9 cellular contexts compared by ENCODE assay signal in genomic region chr6:40328376-40328987, GRCh38.
DNase-seq lines count a peak whose midpoint lies in the region; ATAC-seq and TF ChIP-seq lines count a peak whose summit lies in the region.
"Had no signal": no experiment of that assay in that cellular context is flagged by ENCODE, and none has a peak within 500 bp of the region (broad histone marks: within the 10 kb centered on the region; RNA-seq: fewer than 3 reads in every experiment).

No MANE protein-coding gene starts in this region.

- CTCF ChIA-PET in activated CD8-positive, alpha-beta memory T cell treated with anti-CD3 and anti-CD28 coated beads, Interleukin-2, amount 10 ng/mL, durations not matched to agents 7 days and 5 days (lab: Charles Lee) = interaction anchor here (1.1 to 2.1 kb wide), 5 partner anchors 11 to 584 kb away, joined by 3 to 7 read pairs (median 5); partner anchors contain the start of gene LRFN2

- H3K4me1 Mint-ChIP-seq in activated CD8-positive, alpha-beta memory T cell treated with anti-CD3 and anti-CD28 coated beads, Interleukin-2, amount 10 ng/mL, durations not matched to agents 7 days and 5 days = peaks cover 13% of the 10 kb centered on the region

- no peak overlapping the region for H3K27ac Mint-ChIP-seq in activated CD8-positive, alpha-beta memory T cell treated with anti-CD3 and anti-CD28 coated beads, Interleukin-2, amount 10 ng/mL, durations not matched to agents 7 days and 5 days

- no peak overlapping the region for H3K4me3 Mint-ChIP-seq in activated CD8-positive, alpha-beta memory T cell treated with anti-CD3 and anti-CD28 coated beads, Interleukin-2, amount 10 ng/mL, durations not matched to agents 7 days and 5 days

- no peak for ATAC-seq in activated CD8-positive, alpha-beta memory T cell treated with anti-CD3 and anti-CD28 coated beads, Interleukin-2, amount 10 ng/mL, durations not matched to agents 7 days and 5 days
- ATAC-seq in GM21526 (IDR thresholded peaks at IDR 0.05; ENCODE audit: low FRiP score, unreplicated experiment) (no peak), HG02981 (IDR thresholded peaks at IDR 0.05; ENCODE audit: unreplicated experiment) (no peak)

- H3K27me3 Mint-ChIP-seq in activated CD8-positive, alpha-beta memory T cell treated with anti-CD3 and anti-CD28 coated beads, Interleukin-2, amount 10 ng/mL, durations not matched to agents 7 days and 5 days = peaks cover 28% of the 10 kb centered on the region

- DNase-seq in NCI-H1694 treated with DMSO at 0.1 percent for 48 hours (lab: John Stamatoyannopoulos, UW) = peak; percentile 49
- peak; percentile 43 for DNase-seq in activated CD8-positive, alpha-beta memory T cell treated with anti-CD3 and anti-CD28 coated beads, Interleukin-2, amount 10 ng/mL, durations not matched to agents 7 days and 5 days
- peak in 37 of 42 donors; percentile 16 to 70 (median 41) for DNase-seq in head of caudate nucleus
- DNase-seq in stimulated activated CD4-positive, alpha-beta T cell treated with anti-CD3 and anti-CD28 coated beads, Interleukin-1b, Interleukin-23, amount 100 ng/mL, for 48 hours = peak; percentile 25
- DNase-seq in cerebellar nuclear complex (lab: John Stamatoyannopoulos, UW) = no peak
- DNase-seq: left cardiac atrium had no signal

- peak; percentile 59 for TF ChIP-seq CTCF in GM12872 (IDR thresholded peaks at IDR 0.05; ENCODE audit: insufficient read depth, low read depth, low read length)

- no peaks in the 10 kb centered on the region for H3K9me3 Mint-ChIP-seq in activated CD8-positive, alpha-beta memory T cell treated with anti-CD3 and anti-CD28 coated beads, Interleukin-2, amount 10 ng/mL, durations not matched to agents 7 days and 5 days (ENCODE audit: low read depth)

- no peaks in the 10 kb centered on the region for H3K36me3 Mint-ChIP-seq in activated CD8-positive, alpha-beta memory T cell treated with anti-CD3 and anti-CD28 coated beads, Interleukin-2, amount 10 ng/mL, durations not matched to agents 7 days and 5 days

- intact Hi-C loops in head of caudate nucleus (cut with DNase I) = no loop called here

Comparison
In these comparisons a context has a peak if more than half of its experiments do, and no peak if none do; other contexts are left out.
1. DNase-seq: peak in NCI-H1694 treated with DMSO at 0.1 percent for 48 hours (single experiment), activated CD8-positive, alpha-beta memory T cell treated with anti-CD3 and anti-CD28 coated beads, Interleukin-2, amount 10 ng/mL, durations not matched to agents 7 days and 5 days (single experiment), head of caudate nucleus (37 of 42) and stimulated activated CD4-positive, alpha-beta T cell treated with anti-CD3 and anti-CD28 coated beads, Interleukin-1b, Interleukin-23, amount 100 ng/mL, for 48 hours (single experiment); none in cerebellar nuclear complex (0 of 2).